13 cellular contexts compared by ENCODE assay signal in the genomic region with DNA sequence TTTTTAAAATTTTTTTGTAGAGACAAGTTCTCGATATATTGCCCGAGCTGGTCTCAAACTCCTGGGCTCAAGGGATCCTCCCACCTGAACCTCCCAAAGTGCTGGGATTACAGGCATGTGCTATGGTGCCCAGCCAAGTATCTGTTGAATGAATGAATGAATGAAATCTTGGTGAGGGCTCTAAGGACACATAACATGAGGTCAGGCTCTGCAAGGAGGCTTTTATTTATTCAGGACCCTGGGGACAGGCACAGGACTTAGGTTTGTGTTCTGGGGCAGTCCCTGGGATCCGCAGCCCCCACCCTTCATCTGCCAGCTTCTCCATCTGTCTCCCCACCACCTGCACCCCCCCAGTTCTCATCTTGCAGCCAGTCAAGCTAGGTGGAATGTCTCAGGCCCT. TPM values are rescaled to one million over a fixed set of nuclear protein-coding genes. Genes with fewer than 3 reads are reported as not detected.
DNase-seq lines count a peak whose midpoint lies in the region; ATAC-seq and TF ChIP-seq lines count a peak whose summit lies in the region.
"Had no signal": no experiment of that assay in that cellular context is flagged by ENCODE, and none has a peak within 500 bp of the region (broad histone marks: within the 10 kb centered on the region; RNA-seq: fewer than 3 reads in every experiment).

No MANE protein-coding gene starts in this region.

- intact Hi-C loops in tibial artery (cut with DNase I; ENCODE audit: low total_unique reads), result no loop called here

- H3K27ac Mint-ChIP-seq in activated naive CD4-positive, alpha-beta T cell treated with anti-CD3 and anti-CD28 coated beads, Interleukin-2, amount 10 ng/mL, durations not matched to agents 7 days and 5 days, result peak overlapping the region; percentile 90
- H3K27ac Mint-ChIP-seq in activated CD4-positive, alpha-beta memory T cell treated with anti-CD3 and anti-CD28 coated beads, Interleukin-2, amount 10 ng/mL, durations not matched to agents 7 days and 5 days, result peak overlapping the region; percentile 67
- peak overlapping the region; percentile 99 for H3K27ac Mint-ChIP-seq in memory B cell

- H3K36me3 Mint-ChIP-seq in activated naive CD4-positive, alpha-beta T cell treated with anti-CD3 and anti-CD28 coated beads, Interleukin-2, amount 10 ng/mL, durations not matched to agents 7 days and 5 days, result peaks cover 2% of the 10 kb centered on the region
- H3K36me3 Mint-ChIP-seq in activated CD4-positive, alpha-beta memory T cell treated with anti-CD3 and anti-CD28 coated beads, Interleukin-2, amount 10 ng/mL, durations not matched to agents 7 days and 5 days (ENCODE audit: low read depth), result no peaks in the 10 kb centered on the region
- H3K36me3 Mint-ChIP-seq in memory B cell, result no peaks in the 10 kb centered on the region

- no peaks in the 10 kb centered on the region for H3K9me3 Mint-ChIP-seq in activated naive CD4-positive, alpha-beta T cell treated with anti-CD3 and anti-CD28 coated beads, Interleukin-2, amount 10 ng/mL, durations not matched to agents 7 days and 5 days
- H3K9me3 Mint-ChIP-seq in activated CD4-positive, alpha-beta memory T cell treated with anti-CD3 and anti-CD28 coated beads, Interleukin-2, amount 10 ng/mL, durations not matched to agents 7 days and 5 days, result no peaks in the 10 kb centered on the region
- no peaks in the 10 kb centered on the region for H3K9me3 Mint-ChIP-seq in memory B cell

- TF ChIP-seq CTCF in tibial artery (IDR thresholded peaks at IDR 0.05), result no peak

- H3K9me3 ChIP-seq in tibial artery, result no peaks in the 10 kb centered on the region

- H3K4me1 ChIP-seq in tibial artery, result peaks cover 7 to 85% (median 76%) of the 10 kb centered on the region in 4 donors

- H3K4me1 Mint-ChIP-seq in activated naive CD4-positive, alpha-beta T cell treated with anti-CD3 and anti-CD28 coated beads, Interleukin-2, amount 10 ng/mL, durations not matched to agents 7 days and 5 days, result peaks cover 79% of the 10 kb centered on the region
- H3K4me1 Mint-ChIP-seq in activated CD4-positive, alpha-beta memory T cell treated with anti-CD3 and anti-CD28 coated beads, Interleukin-2, amount 10 ng/mL, durations not matched to agents 7 days and 5 days, result peaks cover 67% of the 10 kb centered on the region
- H3K4me1 Mint-ChIP-seq in memory B cell, result peaks cover 38% of the 10 kb centered on the region

- H3K27ac ChIP-seq in tibial artery, result peak overlapping the region; percentile 90 to 94
- H3K27ac ChIP-seq: VCaP had no signal

- H3K27me3 ChIP-seq in tibial artery, result no peaks in the 10 kb centered on the region

- no peaks in the 10 kb centered on the region for H3K36me3 ChIP-seq in tibial artery

- CTCF ChIA-PET in activated naive CD4-positive, alpha-beta T cell treated with anti-CD3 and anti-CD28 coated beads, Interleukin-2, amount 10 ng/mL, durations not matched to agents 7 days and 5 days (lab: Charles Lee), result interaction anchor here (0.7 to 2.5 kb wide), 5 partner anchors 13 to 108 kb away, joined by 3 to 17 read pairs (median 4); a partner anchor contains a TSS
- CTCF ChIA-PET in activated CD4-positive, alpha-beta memory T cell treated with anti-CD3 and anti-CD28 coated beads, Interleukin-2, amount 10 ng/mL, durations not matched to agents 7 days and 5 days (lab: Charles Lee), result interaction anchor here (0.5 to 3.7 kb wide), 4 partner anchors 8 to 487 kb away, joined by 3 to 10 read pairs (median 4); no protein-coding TSS in a partner anchor

- ATAC-seq in memory B cell (ENCODE audit: low read depth) (no peak), HG03025 (IDR thresholded peaks at IDR 0.05; ENCODE audit: low FRiP score, unreplicated experiment) (no peak)

- DNase-seq in activated naive CD4-positive, alpha-beta T cell treated with anti-CD3 and anti-CD28 coated beads, Interleukin-2, amount 10 ng/mL, durations not matched to agents 7 days and 5 days, result no peak
- DNase-seq in activated naive CD4-positive, alpha-beta T cell treated with anti-CD3 and anti-CD28 coated beads, Interleukin-2, amount 50 U/mL, for 16 hours, result no peak
- no peak for DNase-seq in activated CD4-positive, alpha-beta memory T cell treated with anti-CD3 and anti-CD28 coated beads, Interleukin-2, amount 10 ng/mL, durations not matched to agents 7 days and 5 days
- no peak for DNase-seq in memory B cell (ENCODE audit: low spot score in 2 of 2)
- DNase-seq in tibial artery, result no peak
- DNase-seq in iPS-NIHi11 (ENCODE audit: low spot score), result no peak
- DNase-seq in NK-92 treated with Interleukin-12 subunit alpha and Interleukin-12 subunit beta, amount 100 ng/mL, for 24 hours (lab: John Stamatoyannopoulos, UW), result no peak
- DNase-seq: activated gamma-delta T cell treated with Interleukin-2 at 50 U/mL for 16 hours, HCEC 1CT, NCI-H1092, NCI-H510A had no signal

- peak overlapping the region in 1 of 2 donors; percentile 49 for H3K4me3 ChIP-seq in tibial artery

- H3K27me3 Mint-ChIP-seq in activated naive CD4-positive, alpha-beta T cell treated with anti-CD3 and anti-CD28 coated beads, Interleukin-2, amount 10 ng/mL, durations not matched to agents 7 days and 5 days, result no peaks in the 10 kb centered on the region
- no peaks in the 10 kb centered on the region for H3K27me3 Mint-ChIP-seq in activated CD4-positive, alpha-beta memory T cell treated with anti-CD3 and anti-CD28 coated beads, Interleukin-2, amount 10 ng/mL, durations not matched to agents 7 days and 5 days
- peaks cover 3% of the 10 kb centered on the region for H3K27me3 Mint-ChIP-seq in memory B cell

- H3K4me3 Mint-ChIP-seq in activated naive CD4-positive, alpha-beta T cell treated with anti-CD3 and anti-CD28 coated beads, Interleukin-2, amount 10 ng/mL, durations not matched to agents 7 days and 5 days, result peak overlapping the region; percentile 36
- no peak overlapping the region for H3K4me3 Mint-ChIP-seq in activated CD4-positive, alpha-beta memory T cell treated with anti-CD3 and anti-CD28 coated beads, Interleukin-2, amount 10 ng/mL, durations not matched to agents 7 days and 5 days
- peak overlapping the region; percentile 82 for H3K4me3 Mint-ChIP-seq in memory B cell

- POLR2A ChIA-PET in activated CD4-positive, alpha-beta memory T cell treated with anti-CD3 and anti-CD28 coated beads, Interleukin-2, amount 10 ng/mL, durations not matched to agents 7 days and 5 days (lab: Charles Lee), result interaction anchor here (0.8 to 2.8 kb wide), 4 partner anchors 13 to 94 kb away, joined by 3 to 17 read pairs (median 6); a partner anchor contains a TSS

RNA-seq across cellular contexts. Expression of a gene that starts 4.6 kb away (rescaled TPM):
- total RNA-seq in activated CD4-positive, alpha-beta memory T cell treated with anti-CD3 and anti-CD28 coated beads, Interleukin-2, amount 10 ng/mL, durations not matched to agents 7 days and 5 days, result 1 to 10 TPM; 5.3 to 5.6 TPM

RNA-seq across cellular contexts. Expression of a gene that starts 15.7 kb away (rescaled TPM):
- total RNA-seq in activated CD4-positive, alpha-beta memory T cell treated with anti-CD3 and anti-CD28 coated beads, Interleukin-2, amount 10 ng/mL, durations not matched to agents 7 days and 5 days, result 1 to 10 TPM; 3.1 to 3.4 TPM

RNA-seq across cellular contexts. Expression of a gene that starts 19.1 kb away (rescaled TPM):
- total RNA-seq in activated CD4-positive, alpha-beta memory T cell treated with anti-CD3 and anti-CD28 coated beads, Interleukin-2, amount 10 ng/mL, durations not matched to agents 7 days and 5 days, result 100 to 1,000 TPM; 446 to 465 TPM

RNA-seq across cellular contexts. Expression of a gene that starts 40.7 kb away (rescaled TPM):
- under 1 TPM; 0.15 to 0.20 TPM for total RNA-seq in activated CD4-positive, alpha-beta memory T cell treated with anti-CD3 and anti-CD28 coated beads, Interleukin-2, amount 10 ng/mL, durations not matched to agents 7 days and 5 days
